ENCODE assay signal across 8 cellular contexts in genomic region chr10:69045441-69046300, GRCh38. TPM values are rescaled to one million over a fixed set of nuclear protein-coding genes. Genes with fewer than 3 reads are reported as not detected.
DNase-seq lines count a peak whose midpoint lies in the region; ATAC-seq and TF ChIP-seq lines count a peak whose summit lies in the region.

No MANE protein-coding gene starts in this region.

- no peak for TF ChIP-seq CTCF in GM06990 (IDR thresholded peaks at IDR 0.05; ENCODE audit: insufficient read depth, low read length, poor library complexity, severe bottlenecking)
- TF ChIP-seq CTCF in Calu3 (IDR thresholded peaks at IDR 0.05; ENCODE audit: unreplicated experiment): no peak

- intact Hi-C loops in Calu3 (cut with micrococcal nuclease; ENCODE audit: unreplicated experiment): no loop called here

- BruUV-seq in Calu3 (replicated peaks; lab: Mats Ljungman, UMichigan): no TSS peak

- H3K27me3 ChIP-seq in GM06990 (replicated peaks; ENCODE audit: control insufficient read depth, insufficient read depth, low read length): no peaks in the 10 kb centered on the region; the same call in 1 of the 2 replicates

- H3K4me3 ChIP-seq in GM06990 (replicated peaks; ENCODE audit: low read depth, low read length): peak overlapping the region; percentile 28

- DNase-seq in GM06990 (ENCODE audit: extremely low read depth, insufficient read length) (peak; percentile 72), medulla oblongata (ENCODE audit: extremely low spot score) (peak; percentile 45), NCI-H82 (lab: John Stamatoyannopoulos, UW) (no peak), retina (no peak), Calu3 (no peak)
- peak; percentile 52 for DNase-seq in activated T-cell treated with anti-CD3 and anti-CD28 coated beads, Interleukin-2, amount 50 U/mL, for 24 hours

- CTCF ChIA-PET in Calu3 (lab: Charles Lee): no interaction called here

- H3K9me3 Mint-ChIP-seq in activated T-cell treated with anti-CD3 and anti-CD28 coated beads, Interleukin-2, amount 50 U/mL, for 24 hours: no peaks in the 10 kb centered on the region
- H3K9me3 Mint-ChIP-seq in Calu3 (ENCODE audit: low read depth, unreplicated experiment): no peaks in the 10 kb centered on the region

- peak overlapping the region; percentile 48 for H3K4me3 Mint-ChIP-seq in activated T-cell treated with anti-CD3 and anti-CD28 coated beads, Interleukin-2, amount 50 U/mL, for 24 hours
- no peak overlapping the region for H3K4me3 Mint-ChIP-seq in Calu3 (ENCODE audit: low read depth, unreplicated experiment)

- H3K27me3 Mint-ChIP-seq in activated T-cell treated with anti-CD3 and anti-CD28 coated beads, Interleukin-2, amount 50 U/mL, for 24 hours: no peaks in the 10 kb centered on the region
- no peaks in the 10 kb centered on the region for H3K27me3 Mint-ChIP-seq in Calu3 (ENCODE audit: unreplicated experiment)

- peak overlapping the region; percentile 92 for H3K27ac Mint-ChIP-seq in activated T-cell treated with anti-CD3 and anti-CD28 coated beads, Interleukin-2, amount 50 U/mL, for 24 hours
- no peak overlapping the region for H3K27ac Mint-ChIP-seq in Calu3 (ENCODE audit: unreplicated experiment)

- ATAC-seq in GM21360 (IDR thresholded peaks at IDR 0.05; ENCODE audit: unreplicated experiment) (peak; percentile 56), HG03575 (IDR thresholded peaks at IDR 0.05; ENCODE audit: extremely low read depth, insufficient number of reproducible peaks, low FRiP score, unreplicated experiment) (peak; percentile 59)

- no peaks in the 10 kb centered on the region for H3K36me3 ChIP-seq in GM06990 (ENCODE audit: control insufficient read depth, insufficient read depth, low read length)

- peaks cover 65% of the 10 kb centered on the region for H3K4me1 Mint-ChIP-seq in activated T-cell treated with anti-CD3 and anti-CD28 coated beads, Interleukin-2, amount 50 U/mL, for 24 hours (ENCODE audit: low read depth)
- no peaks in the 10 kb centered on the region for H3K4me1 Mint-ChIP-seq in Calu3 (ENCODE audit: low read depth, unreplicated experiment)

- no peaks in the 10 kb centered on the region for H3K36me3 Mint-ChIP-seq in activated T-cell treated with anti-CD3 and anti-CD28 coated beads, Interleukin-2, amount 50 U/mL, for 24 hours (ENCODE audit: low read depth)
- H3K36me3 Mint-ChIP-seq in Calu3 (ENCODE audit: insufficient read depth, unreplicated experiment): no peaks in the 10 kb centered on the region

RNA-seq across cellular contexts. Expression of gene SRGN, which starts 42.2 kb away (rescaled TPM):
- total RNA-seq in Calu3 (2022): not detected in 2 replicates

RNA-seq across cellular contexts. Expression of gene KIFBP, which starts 57.1 kb away (rescaled TPM):
- total RNA-seq in Calu3 (2022): 36.7 and 40.0 TPM in 2 replicates

Comparison
In these comparisons a context has a peak if more than half of its experiments do, and no peak if none do; other contexts are left out.
1. DNase-seq: peak in GM06990 (single experiment), activated T-cell treated with anti-CD3 and anti-CD28 coated beads, Interleukin-2, amount 50 U/mL, for 24 hours (single experiment) and medulla oblongata (single experiment); none in NCI-H82 (single experiment), retina (single experiment) and Calu3 (single experiment).